In genomic region chr5:88883566-88884434, GRCh38 we compare ENCODE assay signal across 1 cellular context.
TF ChIP-seq lines count a peak whose summit lies in the region.

No MANE protein-coding gene starts in this region.

TF ChIP-seq in HEK293, 187 proteins besides CTCF, POLR2A, EP300 and RAD21 (continued from another document and continues in another):
- TF ChIP-seq REST (tag by site-specific recombination; IDR thresholded peaks at IDR 0.05) (no peak), KLF7 (tag by site-specific recombination; IDR thresholded peaks at IDR 0.05; ENCODE audit: borderline replicate concordance) (no peak), WT1 (tag by site-specific recombination; IDR thresholded peaks at IDR 0.05) (peak; percentile 27; the same call in 1 of the 2 replicates), PRDM10 (tag by site-specific recombination; IDR thresholded peaks at IDR 0.05) (peak; percentile 99), ZNF514 (tag by site-specific recombination; IDR thresholded peaks at IDR 0.05) (no peak), IKZF3 (tag by site-specific recombination; IDR thresholded peaks at IDR 0.05) (peak; percentile 25; the same call in 1 of the 2 replicates), TCF7L2 (IDR thresholded peaks at IDR 0.05; ENCODE audit: borderline replicate concordance, low read depth, low read length) (no peak; the same call in 1 of the 2 replicates), ZNF561 (tag by site-specific recombination; IDR thresholded peaks at IDR 0.05; ENCODE audit: borderline replicate concordance) (peak; percentile 30; the same call in 1 of the 2 replicates), ZNF146 (tag by site-specific recombination; IDR thresholded peaks at IDR 0.05) (no peak), ZBTB11 (tag by site-specific recombination; conservative IDR thresholded peaks at IDR 0.05; ENCODE audit: low read depth) (peak; percentile 76), ZNF501 (tag by site-specific recombination; IDR thresholded peaks at IDR 0.05) (no peak; the same call in none of the 2 replicates), ZNF530 (tag by site-specific recombination; IDR thresholded peaks at IDR 0.05; ENCODE audit: low read depth) (no peak), ZNF223 (tag by site-specific recombination; IDR thresholded peaks at IDR 0.05) (no peak), ZNF621 (tag by site-specific recombination; IDR thresholded peaks at IDR 0.05) (no peak), MZF1 (tag by site-specific recombination; IDR thresholded peaks at IDR 0.05; ENCODE audit: borderline replicate concordance) (no peak), ZNF449 (tag by site-specific recombination; IDR thresholded peaks at IDR 0.05) (no peak), ZNF704 (tag by site-specific recombination; IDR thresholded peaks at IDR 0.05) (no peak), ZNF580 (tag by site-specific recombination; IDR thresholded peaks at IDR 0.05) (no peak), KLF8 (tag by site-specific recombination; IDR thresholded peaks at IDR 0.05) (no peak), ZNF398 (tag by site-specific recombination; IDR thresholded peaks at IDR 0.05) (peak; percentile 83), ZNF37A (tag by site-specific recombination; IDR thresholded peaks at IDR 0.05) (no peak), ZNF624 (tag by site-specific recombination; IDR thresholded peaks at IDR 0.05) (no peak), AEBP2 (tag by site-specific recombination; IDR thresholded peaks at IDR 0.05; ENCODE audit: borderline replicate concordance) (no peak), ZBTB20 (tag by site-specific recombination; IDR thresholded peaks at IDR 0.05) (no peak), ZNF600 (tag by site-specific recombination; IDR thresholded peaks at IDR 0.05) (peak; percentile 85), ZNF549 (tag by site-specific recombination; IDR thresholded peaks at IDR 0.05) (no peak), ZNF776 (tag by site-specific recombination; IDR thresholded peaks at IDR 0.05; ENCODE audit: borderline replicate concordance) (no peak), ZSCAN30 (tag by site-specific recombination; IDR thresholded peaks at IDR 0.05) (0 out of 2 replicates have a peak, but pooled peaks have one; percentile 36), PATZ1 (tag by site-specific recombination; IDR thresholded peaks at IDR 0.05) (peak; percentile 74), ZNF391 (tag by site-specific recombination; IDR thresholded peaks at IDR 0.05; ENCODE audit: borderline replicate concordance, low read depth) (no peak), YY2 (tag by site-specific recombination; IDR thresholded peaks at IDR 0.05) (no peak), ZNF585B (tag by site-specific recombination; IDR thresholded peaks at IDR 0.05) (no peak), ZEB2 (tag by site-specific recombination; IDR thresholded peaks at IDR 0.05) (peak; percentile 58), HIC1 (tag by site-specific recombination; IDR thresholded peaks at IDR 0.05) (no peak), ZNF664 (tag by site-specific recombination; IDR thresholded peaks at IDR 0.05) (no peak)
